ENCODE assay signal across 24 cellular contexts in the genomic region with DNA sequence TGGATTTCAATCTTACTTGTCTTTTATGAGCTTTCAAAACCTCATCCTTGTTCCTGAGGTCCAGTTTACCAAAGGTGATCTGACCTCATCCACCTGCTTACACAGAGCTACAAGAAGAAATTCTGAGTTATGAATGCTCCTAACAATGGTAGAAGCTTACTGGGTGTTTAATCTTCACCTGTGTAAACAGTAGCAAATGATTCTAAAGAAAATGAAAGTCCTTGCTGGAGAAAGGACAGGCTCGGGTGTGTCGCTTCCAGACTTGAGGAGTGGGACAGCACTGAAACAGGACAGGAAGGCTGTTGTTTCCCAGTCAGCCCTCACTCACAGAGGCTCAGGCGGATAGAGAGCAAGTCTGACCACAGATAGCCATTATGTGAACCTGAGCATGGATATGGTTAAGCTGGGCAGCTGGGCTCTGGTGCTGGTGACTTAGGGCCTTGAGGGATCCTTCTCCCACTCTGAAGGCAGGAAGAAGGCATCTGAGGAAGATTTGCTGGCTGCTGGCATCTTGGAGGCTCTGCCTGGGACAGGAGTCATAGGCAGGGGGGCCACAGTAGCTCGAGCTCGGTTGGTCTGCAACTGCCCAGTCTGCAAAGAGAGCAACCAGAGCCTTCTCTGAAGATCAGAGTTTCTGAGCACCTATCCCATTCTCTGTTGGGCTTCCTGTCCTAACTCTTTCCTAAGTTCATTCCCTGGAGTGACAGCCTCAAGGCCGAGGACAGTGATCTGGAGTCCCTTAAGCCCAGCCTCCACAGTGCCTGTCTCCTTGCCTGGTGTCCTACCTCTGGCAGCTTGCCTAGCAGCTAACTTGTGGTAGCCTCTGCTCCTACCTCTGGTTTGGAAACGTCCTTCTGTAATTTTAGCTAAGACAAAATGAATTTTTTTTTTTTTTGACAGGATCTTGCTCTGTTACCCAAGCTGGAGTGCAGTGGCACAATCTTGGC. TPM values are rescaled to one million over a fixed set of nuclear protein-coding genes. Genes with fewer than 3 reads are reported as not detected.
DNase-seq lines count a peak whose midpoint lies in the region; ATAC-seq, FAIRE-seq and TF ChIP-seq lines count a peak whose summit lies in the region.
"Had no signal": no experiment of that assay in that cellular context is flagged by ENCODE, and none has a peak within 500 bp of the region (broad histone marks: within the 10 kb centered on the region; RNA-seq: fewer than 3 reads in every experiment).

No MANE protein-coding gene starts in this region.

- no peak for ATAC-seq in K562
- ATAC-seq: activated T-cell treated with anti-CD3 and anti-CD28 coated beads, Interleukin-2, amount 50 U/mL, for 4 hours; esophagus mucosa; naive thymus-derived CD8-positive, alpha-beta T cell; T-helper 17 cell had no signal

- H3K9me3 ChIP-seq in K562 (replicated peaks; ENCODE audit: control insufficient read depth, insufficient read depth, low read depth, low read length) = no peaks in the 10 kb centered on the region
- H3K9me3 ChIP-seq: adrenal gland, left ventricle myocardium inferior had no signal

- no peak overlapping the region for H3K27ac ChIP-seq in K562 (ENCODE audit: extremely low read depth, low read depth, low read length)
- H3K27ac ChIP-seq: adrenal gland, brain microvascular endothelial cell, left ventricle myocardium inferior had no signal

- H3K4me1 ChIP-seq in K562 (replicated peaks in 1 of 2; ENCODE audit: control insufficient read depth in 2 of 2, insufficient read depth in 2 of 2, low read length in 2 of 2) = peaks cover 17 to 40% of the 10 kb centered on the region in 2 experiments

- H3K4me1 Mint-ChIP-seq in progenitor cell of endocrine pancreas (ENCODE audit: low read depth) = peaks cover 10% of the 10 kb centered on the region

- POLR2A ChIA-PET in K562 (lab: Yijun Ruan, JAX) = interaction anchor here (0.6 to 1.5 kb wide), 10 partner anchors 8 to 351 kb away, joined by 3 to 6 read pairs (median 4); no protein-coding TSS in a partner anchor

- CTCF ChIA-PET in K562 (lab: Yijun Ruan, JAX; ENCODE audit: low intra/inter-chr PET ratio) = no interaction called here

- in situ Hi-C loops in K562 (cut with MboI) = no loop called here

- H3K79me2 ChIP-seq in K562 (ENCODE audit: control insufficient read depth, insufficient read depth, low read length) = peaks cover 15% of the 10 kb centered on the region; the same call in 2 of the 3 replicates

- peak overlapping the region; percentile 82 for H3K27ac Mint-ChIP-seq in progenitor cell of endocrine pancreas
- H3K27ac Mint-ChIP-seq: B cell, T-helper 17 cell had no signal

- DNase-seq in AML-193 (lab: John Stamatoyannopoulos, UW) = peak; percentile 26 to 55
- DNase-seq in K562 (ENCODE audit: extremely low read depth in 1 of 4, low spot score in 3 of 4) = no peak
- no peak for DNase-seq in progenitor cell of endocrine pancreas (ENCODE audit: low spot score, unreplicated experiment)
- no peak for DNase-seq in stimulated activated CD4-positive, alpha-beta T cell treated with anti-CD3 and anti-CD28 coated beads, Interleukin-1b, Interleukin-23, amount 100 ng/mL, for 48 hours
- DNase-seq in retina = no peak
- no peak for DNase-seq in H4 (ENCODE audit: low spot score)
- DNase-seq: activated CD4-positive, alpha-beta T cell treated with anti-CD3 and anti-CD28 coated beads for 4 hours; activated T-cell treated with anti-CD3 and anti-CD28 coated beads, Interleukin-2, amount 50 U/mL, for 4 hours; brain microvascular endothelial cell; DND-41; effector memory CD4-positive, alpha-beta T cell; foreskin melanocyte; hypothalamus; left ventricle myocardium inferior; naive thymus-derived CD8-positive, alpha-beta T cell; NCI-H1436 treated with DMSO at 0.1 percent for 48 hours; stimulated activated CD4-positive, alpha-beta T cell treated with anti-CD3 and anti-CD28 coated beads, Interleukin-4, amount 100 ng/mL, for 24 hours; stimulated activated naive CD4-positive, alpha-beta T cell; T-helper 17 cell had no signal

- peak; percentile 34 for TF ChIP-seq POLR2A in GM19099 (IDR thresholded peaks at IDR 0.05; ENCODE audit: extremely low read depth, insufficient read length, low read depth)
- TF ChIP-seq POLR2A in K562 (conservative IDR thresholded peaks at IDR 0.05) = no peak; the same call in 1 of the 2 replicates

- TF ChIP-seq CTCF in K562 (IDR thresholded peaks at IDR 0.05 in 2 of 3, conservative IDR thresholded peaks at IDR 0.05 in 1 of 3; ENCODE audit: insufficient read depth in 2 of 3, low read depth in 1 of 3, low read length in 3 of 3) = no peak
- no peak for TF ChIP-seq CTCF in progenitor cell of endocrine pancreas (IDR thresholded peaks at IDR 0.05; ENCODE audit: unreplicated experiment)

- H3K4me3 ChIP-seq in K562 = no peak overlapping the region
- H3K4me3 ChIP-seq: adrenal gland, left ventricle myocardium inferior had no signal

- peaks cover 32% of the 10 kb centered on the region for H3K27me3 Mint-ChIP-seq in progenitor cell of endocrine pancreas
- H3K27me3 Mint-ChIP-seq: B cell had no signal

- no peaks in the 10 kb centered on the region for H3K36me3 Mint-ChIP-seq in progenitor cell of endocrine pancreas (ENCODE audit: insufficient read depth)
- H3K36me3 Mint-ChIP-seq: naive thymus-derived CD8-positive, alpha-beta T cell had no signal

- no peak overlapping the region for H2AFZ ChIP-seq in K562 (ENCODE audit: low read depth, low read length)

- peaks cover 0 to 16% of the 10 kb centered on the region in 2 experiments; a peak in 2 of 5 replicates for H3K27me3 ChIP-seq in K562 (ENCODE audit: control insufficient read depth in 2 of 2, insufficient read depth in 2 of 2, low read length in 2 of 2)
- H3K27me3 ChIP-seq: adrenal gland, brain microvascular endothelial cell had no signal

- no peaks in the 10 kb centered on the region for H4K20me1 ChIP-seq in K562 (replicated peaks; ENCODE audit: control insufficient read depth, insufficient read depth, low read length)

- no peak for TF ChIP-seq RAD21 in K562 (CRISPR knock-in tag; conservative IDR thresholded peaks at IDR 0.05 in 1 of 2, IDR thresholded peaks at IDR 0.05 in 1 of 2)

- H3K9ac ChIP-seq in K562 (ENCODE audit: insufficient read depth in 1 of 2, low read depth in 2 of 2, low read length in 2 of 2) = peak overlapping the region in 1 of 2 experiments; percentile 77; a peak in 1 of 4 replicates

- FAIRE-seq in K562 (lab: Jason Lieb, UNC) = peak; percentile 23

- BruUV-seq in K562 (replicated peaks; lab: Mats Ljungman, UMichigan) = no TSS peak

- intact Hi-C loops in K562 (cut with micrococcal nuclease) = no loop called here

- no peak overlapping the region for H3K4me2 ChIP-seq in K562 (ENCODE audit: insufficient read depth, low read length)

- no peaks in the 10 kb centered on the region for H3K9me3 Mint-ChIP-seq in progenitor cell of endocrine pancreas (ENCODE audit: low read depth)
- H3K9me3 Mint-ChIP-seq: activated T-cell treated with anti-CD3 and anti-CD28 coated beads, Interleukin-2, amount 50 U/mL, for 4 hours; naive thymus-derived CD8-positive, alpha-beta T cell had no signal

- H3K4me3 Mint-ChIP-seq in progenitor cell of endocrine pancreas (ENCODE audit: low read depth) = no peak overlapping the region
- H3K4me3 Mint-ChIP-seq: activated T-cell treated with anti-CD3 and anti-CD28 coated beads, Interleukin-2, amount 50 U/mL, for 4 hours; B cell; T-helper 17 cell had no signal

- H3K36me3 ChIP-seq in K562 (ENCODE audit: control insufficient read depth, insufficient read depth, low read length) = peaks cover 17% of the 10 kb centered on the region; the same call in 1 of the 3 replicates
- H3K36me3 ChIP-seq: adrenal gland, left ventricle myocardium inferior had no signal

- no peak for TF ChIP-seq EP300 in K562 (IDR thresholded peaks at IDR 0.05; ENCODE audit: low read length)

- no peaks in the 10 kb centered on the region for H3K9me1 ChIP-seq in K562 (ENCODE audit: control insufficient read depth, insufficient read depth, low read length)

- 53% methylated on average over 7 of the region's 7 CpGs for WGBS in K562 (ENCODE audit: insufficient coverage, low coverage, missing lambda C conversion rate)

RNA-seq across cellular contexts. Expression of a gene that starts 4.0 kb away (rescaled TPM):
- 7.7 and 24.2 TPM in 2 replicates for total RNA-seq in K562 (2011; cell fraction: chromatin; rRNA removed; ENCODE audit: low replicate concordance)
- total RNA-seq in K562 (2011; cell fraction: nucleolus; rRNA removed) = 33.4 and 35.7 TPM in 2 replicates
- total RNA-seq in K562 (2011; cell fraction: nucleoplasm; rRNA removed) = 13.4 and 16.5 TPM in 2 replicates
- total RNA-seq in K562 (2014; rRNA removed) (36.4 and 44.5 TPM in 2 replicates), K562 (2014; rRNA removed; fragmentation: Illumina TruSeq; extraction: Trizol) (5.2 and 7.6 TPM in 2 replicates), K562 (2015; rRNA removed; fragmentation: Illumina TruSeq; extraction: Trizol) (16.6 and 16.7 TPM in 2 replicates), K562 (2021) (25.8 and 29.6 TPM in 2 replicates), progenitor cell of endocrine pancreas (18.5 and 20.9 TPM in 2 replicates)
- polyA plus RNA-seq in K562 (2011; rRNA removed) (11.3 and 12.0 TPM in 2 replicates), K562 (2014; fragmentation: Illumina TruSeq; extraction: Trizol) (16.1 and 24.2 TPM in 2 replicates), K562 (2014; fragmentation: Nextera tagmentation; extraction: Ambion mirVana) (under 1 TPM; 0.59 to 0.99 TPM), K562 (2014; rRNA removed) (27.7 and 33.0 TPM in 2 replicates)
- 11.0 and 31.7 TPM in 2 replicates for polyA plus RNA-seq in K562 (2011; cell fraction: cytosol; rRNA removed)
- 23.6 and 47.8 TPM in 2 replicates for polyA plus RNA-seq in K562 (2011; cell fraction: nucleus; rRNA removed)
- 26.9 and 34.5 TPM in 2 replicates for polyA plus RNA-seq in K562 (2012)
- polyA minus RNA-seq in K562 (2011; rRNA and poly(A)+ RNA removed) = 7.6 and 10.6 TPM in 2 replicates
- 14.9 and 16.0 TPM in 2 replicates for polyA minus RNA-seq in K562 (2011; cell fraction: cytosol; rRNA and poly(A)+ RNA removed)
- polyA minus RNA-seq in K562 (2011; cell fraction: nucleus; rRNA and poly(A)+ RNA removed) = 20.7 and 21.3 TPM in 2 replicates
- 0.84 and 2.1 TPM in 2 replicates for total RNA-seq in H4 (2014; rRNA removed; shearing (Covaris generic))

RNA-seq across cellular contexts. Expression of a gene that starts 4.8 kb away (rescaled TPM):
- 2.6 and 3.8 TPM in 2 replicates for total RNA-seq in K562 (2011; cell fraction: chromatin; rRNA removed; ENCODE audit: low replicate concordance)
- total RNA-seq in K562 (2011; cell fraction: nucleolus; rRNA removed) = 2.0 and 2.2 TPM in 2 replicates
- total RNA-seq in K562 (2011; cell fraction: nucleoplasm; rRNA removed) = 2.1 and 2.9 TPM in 2 replicates
- 0.29 and 0.64 TPM in 2 replicates for total RNA-seq in K562 (2014; rRNA removed)
- total RNA-seq in K562 (2014; rRNA removed; fragmentation: Illumina TruSeq; extraction: Trizol) = 0.25 and 0.26 TPM in 2 replicates
- 0.22 and 0.23 TPM in 2 replicates for total RNA-seq in K562 (2015; rRNA removed; fragmentation: Illumina TruSeq; extraction: Trizol)
- total RNA-seq in K562 (2021) = 0.58 and 0.76 TPM in 2 replicates
- polyA plus RNA-seq in K562 (2011; rRNA removed) = 0.99 and 1.1 TPM in 2 replicates
- 0.87 and 1.1 TPM in 2 replicates for polyA plus RNA-seq in K562 (2011; cell fraction: cytosol; rRNA removed)
- 3.1 and 5.8 TPM in 2 replicates for polyA plus RNA-seq in K562 (2011; cell fraction: nucleus; rRNA removed)
- polyA plus RNA-seq in K562 (2012) = 0.59 and 1.7 TPM in 2 replicates
- polyA plus RNA-seq in K562 (2014; fragmentation: Illumina TruSeq; extraction: Trizol) = 0.31 and 0.48 TPM in 2 replicates
- polyA plus RNA-seq in K562 (2014; fragmentation: Nextera tagmentation; extraction: Ambion mirVana) = under 1 TPM; 0.24 to 0.30 TPM
- 0.50 and 1.1 TPM in 2 replicates for polyA plus RNA-seq in K562 (2014; rRNA removed)
- polyA minus RNA-seq in K562 (2011; rRNA and poly(A)+ RNA removed) = 0.53 and 0.66 TPM in 2 replicates
- polyA minus RNA-seq in K562 (2011; cell fraction: cytosol; rRNA and poly(A)+ RNA removed) = 1.0 TPM in 1 of 2 replicates, not detected in the other
- polyA minus RNA-seq in K562 (2011; cell fraction: nucleus; rRNA and poly(A)+ RNA removed) = 1.1 and 1.8 TPM in 2 replicates
- total RNA-seq in progenitor cell of endocrine pancreas = 23.4 and 24.2 TPM in 2 replicates
- total RNA-seq in H4 (2014; rRNA removed; shearing (Covaris generic)) = 2.0 and 2.4 TPM in 2 replicates

RNA-seq across cellular contexts. Expression of a gene that starts 28.8 kb away (rescaled TPM):
- 76.3 and 135 TPM in 2 replicates for total RNA-seq in K562 (2011; cell fraction: chromatin; rRNA removed; ENCODE audit: low replicate concordance)
- total RNA-seq in K562 (2011; cell fraction: nucleolus; rRNA removed) = 116 and 121 TPM in 2 replicates
- total RNA-seq in K562 (2011; cell fraction: nucleoplasm; rRNA removed) = 69.5 and 82.8 TPM in 2 replicates
- 68.0 and 76.5 TPM in 2 replicates for total RNA-seq in K562 (2014; rRNA removed)
- 48.3 and 54.2 TPM in 2 replicates for total RNA-seq in K562 (2014; rRNA removed; fragmentation: Illumina TruSeq; extraction: Trizol)
- total RNA-seq in K562 (2015; rRNA removed; fragmentation: Illumina TruSeq; extraction: Trizol) = 56.7 and 60.5 TPM in 2 replicates
- 66.5 and 72.0 TPM in 2 replicates for total RNA-seq in K562 (2021)
- 45.9 and 59.8 TPM in 2 replicates for polyA plus RNA-seq in K562 (2011; rRNA removed)
- polyA plus RNA-seq in K562 (2011; cell fraction: cytosol; rRNA removed) = 65.6 and 128 TPM in 2 replicates
- polyA plus RNA-seq in K562 (2011; cell fraction: nucleus; rRNA removed) = 86.3 and 133 TPM in 2 replicates
- 62.5 and 70.9 TPM in 2 replicates for polyA plus RNA-seq in K562 (2012)
- polyA plus RNA-seq in K562 (2014; fragmentation: Illumina TruSeq; extraction: Trizol) = 60.7 and 75.7 TPM in 2 replicates
- 10 to 100 TPM; 66.7 to 71.2 TPM for polyA plus RNA-seq in K562 (2014; fragmentation: Nextera tagmentation; extraction: Ambion mirVana)
- 65.8 and 78.9 TPM in 2 replicates for polyA plus RNA-seq in K562 (2014; rRNA removed)
- polyA minus RNA-seq in K562 (2011; rRNA and poly(A)+ RNA removed) = 29.0 and 45.8 TPM in 2 replicates
- 22.2 and 38.4 TPM in 2 replicates for polyA minus RNA-seq in K562 (2011; cell fraction: cytosol; rRNA and poly(A)+ RNA removed)
- 58.6 and 61.0 TPM in 2 replicates for polyA minus RNA-seq in K562 (2011; cell fraction: nucleus; rRNA and poly(A)+ RNA removed)
- total RNA-seq in progenitor cell of endocrine pancreas = 35.9 and 41.9 TPM in 2 replicates
- 40.5 and 49.5 TPM in 2 replicates for total RNA-seq in H4 (2014; rRNA removed; shearing (Covaris generic))

RNA-seq across cellular contexts. Expression of a gene that starts 29.1 kb away (rescaled TPM):
- 396 and 984 TPM in 2 replicates for total RNA-seq in K562 (2011; cell fraction: chromatin; rRNA removed; ENCODE audit: low replicate concordance)
- total RNA-seq in K562 (2011; cell fraction: nucleolus; rRNA removed) = 901 and 928 TPM in 2 replicates
- total RNA-seq in K562 (2011; cell fraction: nucleoplasm; rRNA removed) = 568 and 636 TPM in 2 replicates
- 183 and 192 TPM in 2 replicates for total RNA-seq in K562 (2014; rRNA removed)
- 105 and 130 TPM in 2 replicates for total RNA-seq in K562 (2014; rRNA removed; fragmentation: Illumina TruSeq; extraction: Trizol)
- total RNA-seq in K562 (2015; rRNA removed; fragmentation: Illumina TruSeq; extraction: Trizol) = 165 and 173 TPM in 2 replicates
- total RNA-seq in K562 (2021) = 165 and 166 TPM in 2 replicates
- 118 and 196 TPM in 2 replicates for polyA plus RNA-seq in K562 (2011; rRNA removed)
- 159 and 372 TPM in 2 replicates for polyA plus RNA-seq in K562 (2011; cell fraction: cytosol; rRNA removed)
- polyA plus RNA-seq in K562 (2011; cell fraction: nucleus; rRNA removed) = 1,037 and 1,663 TPM in 2 replicates
- polyA plus RNA-seq in K562 (2012) = 131 and 205 TPM in 2 replicates
- 217 and 245 TPM in 2 replicates for polyA plus RNA-seq in K562 (2014; fragmentation: Illumina TruSeq; extraction: Trizol)
- polyA plus RNA-seq in K562 (2014; fragmentation: Nextera tagmentation; extraction: Ambion mirVana) = 100 to 1,000 TPM in 1 of 2 experiments, 10 to 100 TPM in 1; 70.7 to 113 TPM
- 245 and 268 TPM in 2 replicates for polyA plus RNA-seq in K562 (2014; rRNA removed)
- polyA minus RNA-seq in K562 (2011; rRNA and poly(A)+ RNA removed) = 48.7 and 121 TPM in 2 replicates
- polyA minus RNA-seq in K562 (2011; cell fraction: cytosol; rRNA and poly(A)+ RNA removed) = 56.7 and 112 TPM in 2 replicates
- 209 and 232 TPM in 2 replicates for polyA minus RNA-seq in K562 (2011; cell fraction: nucleus; rRNA and poly(A)+ RNA removed)
- total RNA-seq in progenitor cell of endocrine pancreas = 110 and 115 TPM in 2 replicates
- 95.4 and 102 TPM in 2 replicates for total RNA-seq in H4 (2014; rRNA removed; shearing (Covaris generic))

RNA-seq across cellular contexts. Expression of a gene that starts 32.5 kb away (rescaled TPM):
- 2.8 and 6.5 TPM in 2 replicates for total RNA-seq in K562 (2011; cell fraction: chromatin; rRNA removed; ENCODE audit: low replicate concordance)
- total RNA-seq in K562 (2011; cell fraction: nucleolus; rRNA removed) = 1.7 and 2.1 TPM in 2 replicates
- total RNA-seq in K562 (2011; cell fraction: nucleoplasm; rRNA removed) = 1.7 and 2.0 TPM in 2 replicates
- total RNA-seq in K562 (2014; rRNA removed) (0.73 TPM in 1 of 2 replicates, not detected in the other), K562 (2014; rRNA removed; fragmentation: Illumina TruSeq; extraction: Trizol) (0.06 and 0.11 TPM in 2 replicates), K562 (2015; rRNA removed; fragmentation: Illumina TruSeq; extraction: Trizol) (0.30 and 0.33 TPM in 2 replicates), K562 (2021) (0.29 and 0.38 TPM in 2 replicates), progenitor cell of endocrine pancreas (1.5 and 1.7 TPM in 2 replicates)
- polyA plus RNA-seq in K562 (2011; rRNA removed) (0.18 and 0.46 TPM in 2 replicates), K562 (2014; fragmentation: Illumina TruSeq; extraction: Trizol) (0.18 TPM in 2 replicates), K562 (2014; fragmentation: Nextera tagmentation; extraction: Ambion mirVana) (under 1 TPM; 0.04 to 0.08 TPM), K562 (2014; rRNA removed) (0.05 and 0.21 TPM in 2 replicates)
- polyA plus RNA-seq in K562 (2011; cell fraction: cytosol; rRNA removed) = 0.03 and 0.24 TPM in 2 replicates
- polyA plus RNA-seq in K562 (2011; cell fraction: nucleus; rRNA removed) = 3.1 and 4.0 TPM in 2 replicates
- polyA plus RNA-seq in K562 (2012) = 0.18 and 0.25 TPM in 2 replicates
- not detected in 2 replicates for polyA minus RNA-seq in K562 (2011; rRNA and poly(A)+ RNA removed)
- polyA minus RNA-seq in K562 (2011; cell fraction: cytosol; rRNA and poly(A)+ RNA removed) = not detected in 2 replicates
- 0.54 and 1.3 TPM in 2 replicates for polyA minus RNA-seq in K562 (2011; cell fraction: nucleus; rRNA and poly(A)+ RNA removed)
- total RNA-seq in H4 (2014; rRNA removed; shearing (Covaris generic)) = not detected in 2 replicates
- total RNA-seq: mesenteric fat pad had no signal
- polyA plus RNA-seq: naive thymus-derived CD8-positive, alpha-beta T cell had no signal

Comparison
In these comparisons a context has a peak if more than half of its experiments do, and no peak if none do; other contexts are left out.
1. DNase-seq: peak in AML-193 (2 of 2); none in K562 (0 of 4), progenitor cell of endocrine pancreas (single experiment), stimulated activated CD4-positive, alpha-beta T cell treated with anti-CD3 and anti-CD28 coated beads, Interleukin-1b, Interleukin-23, amount 100 ng/mL, for 48 hours (single experiment), retina (single experiment) and H4 (single experiment).